Comparison of ENCODE assay signal across 17 cellular contexts in genomic region chr2:12313445-12314118, GRCh38.
DNase-seq lines count a peak whose midpoint lies in the region; ATAC-seq and TF ChIP-seq lines count a peak whose summit lies in the region.
"Had no signal": no experiment of that assay in that cellular context is flagged by ENCODE, and none has a peak within 500 bp of the region (broad histone marks: within the 10 kb centered on the region; RNA-seq: fewer than 3 reads in every experiment).

No MANE protein-coding gene starts in this region.

- H3K27me3 Mint-ChIP-seq in CD4-positive, alpha-beta T cell = no peaks in the 10 kb centered on the region
- no peaks in the 10 kb centered on the region for H3K27me3 Mint-ChIP-seq in naive thymus-derived CD8-positive, alpha-beta T cell

- H3K27ac ChIP-seq in CD4-positive, alpha-beta T cell (ENCODE audit: low read depth, low read length) = no peak overlapping the region
- no peak overlapping the region; the same call in 1 of the 2 replicates for H3K27ac ChIP-seq in HEK293 (ENCODE audit: extremely low read depth, low read depth, low read length)
- H3K27ac ChIP-seq: C4-2B, SJCRH30, uterus had no signal

- H3K4me1 Mint-ChIP-seq in CD4-positive, alpha-beta T cell (ENCODE audit: low read depth) = peaks cover 49% of the 10 kb centered on the region
- H3K4me1 Mint-ChIP-seq in naive thymus-derived CD8-positive, alpha-beta T cell = peaks cover 24 to 55% (median 45%) of the 10 kb centered on the region in 4 donors

- TF ChIP-seq CTCF in CD4-positive, alpha-beta T cell (IDR thresholded peaks at IDR 0.05) = no peak
- no peak for TF ChIP-seq CTCF in HEK293 (tag by site-specific recombination; IDR thresholded peaks at IDR 0.05)
- no peak for TF ChIP-seq CTCF in GM10266 (IDR thresholded peaks at IDR 0.05; ENCODE audit: control insufficient read depth, insufficient read depth, low read depth, missing control alignments)

- peak; percentile 34 for ATAC-seq in CD4-positive, alpha-beta T cell (ENCODE audit: poor library complexity)
- peak; percentile 49 to 75 for ATAC-seq in naive thymus-derived CD8-positive, alpha-beta T cell
- no peak for ATAC-seq in HG02884 (IDR thresholded peaks at IDR 0.05; ENCODE audit: unreplicated experiment)

- CTCF ChIA-PET in CD4-positive, alpha-beta T cell (lab: Charles Lee) = interaction anchor here (0.6 to 1.2 kb wide), 2 partner anchors 21 to 296 kb away, joined by 3 read pairs; no protein-coding TSS in a partner anchor
- CTCF ChIA-PET in HEK293 (lab: Yijun Ruan, JAX) = interaction anchor here (1.1 kb wide), 1 partner anchor 404 kb away, joined by 3 read pairs; no protein-coding TSS in a partner anchor

- no peak overlapping the region for H3K4me3 Mint-ChIP-seq in CD4-positive, alpha-beta T cell
- peak overlapping the region in 4 of 10 donors; percentile 11 to 19 (median 14) for H3K4me3 Mint-ChIP-seq in naive thymus-derived CD8-positive, alpha-beta T cell

- H3K27ac Mint-ChIP-seq in CD4-positive, alpha-beta T cell = no peak overlapping the region
- peak overlapping the region in 9 of 10 donors; percentile 3 to 78 (median 58) for H3K27ac Mint-ChIP-seq in naive thymus-derived CD8-positive, alpha-beta T cell
- H3K27ac Mint-ChIP-seq: progenitor cell of endocrine pancreas had no signal

- POLR2A ChIA-PET in CD4-positive, alpha-beta T cell (lab: Charles Lee) = interaction anchor here (0.6 to 1.8 kb wide), 4 partner anchors 11 to 144 kb away, joined by 3 to 6 read pairs (median 4); no protein-coding TSS in a partner anchor
- POLR2A ChIA-PET in HEK293 (lab: Yijun Ruan, JAX) = no interaction called here
- POLR2A ChIA-PET in naive thymus-derived CD8-positive, alpha-beta T cell (lab: Charles Lee) = interaction anchor here (1.0 kb wide), 1 partner anchor 11 kb away, joined by 5 read pairs; no protein-coding TSS in a partner anchor

- peaks cover 22% of the 10 kb centered on the region for H3K4me1 ChIP-seq in HEK293 (ENCODE audit: control insufficient read depth, insufficient read depth, low read length)
- H3K4me1 ChIP-seq: uterus had no signal

- H3K27me3 ChIP-seq in CD4-positive, alpha-beta T cell (ENCODE audit: control insufficient read depth, insufficient read depth, low read length) = no peaks in the 10 kb centered on the region
- H3K27me3 ChIP-seq: SJCRH30, uterus had no signal

- H3K4me3 ChIP-seq in HEK293 (ENCODE audit: low read depth, low read length) = no peak overlapping the region
- H3K4me3 ChIP-seq: SJCRH30, uterus had no signal

- no peaks in the 10 kb centered on the region for H3K36me3 Mint-ChIP-seq in CD4-positive, alpha-beta T cell (ENCODE audit: low read depth)
- H3K36me3 Mint-ChIP-seq in naive thymus-derived CD8-positive, alpha-beta T cell = no peaks in the 10 kb centered on the region

- intact Hi-C loops in CD4-positive, alpha-beta T cell (cut with DNase I, micrococcal nuclease) = no loop called here

- H3K9me3 Mint-ChIP-seq in CD4-positive, alpha-beta T cell = peaks cover 4% of the 10 kb centered on the region
- peaks cover 0 to 2% (median 0%) of the 10 kb centered on the region in 9 donors for H3K9me3 Mint-ChIP-seq in naive thymus-derived CD8-positive, alpha-beta T cell
- H3K9me3 Mint-ChIP-seq: H9 had no signal

- H3K9me3 ChIP-seq in CD4-positive, alpha-beta T cell (ENCODE audit: control insufficient read depth, low read length) = no peaks in the 10 kb centered on the region
- no peaks in the 10 kb centered on the region for H3K9me3 ChIP-seq in HEK293 (ENCODE audit: control insufficient read depth, insufficient read depth, low read depth, low read length)
- H3K9me3 ChIP-seq: SJCRH30, uterus had no signal

- no peaks in the 10 kb centered on the region for H3K36me3 ChIP-seq in HEK293 (ENCODE audit: control insufficient read depth in 2 of 2, insufficient read depth in 1 of 2, low read length in 2 of 2)
- H3K36me3 ChIP-seq: SJCRH30, uterus had no signal

- no peak for DNase-seq in CD4-positive, alpha-beta T cell
- DNase-seq in cerebellum (ENCODE audit: low spot score) (peak; percentile 5), SKM-1 treated with dmso at 0.1 percent for 144 hours (lab: John Stamatoyannopoulos, UW; ENCODE audit: unreplicated experiment) (no peak), GM10266 (ENCODE audit: extremely low spot score) (no peak)
- peak in 2 of 10 donors; percentile 14 to 37 for DNase-seq in naive thymus-derived CD8-positive, alpha-beta T cell
- DNase-seq: activated naive CD4-positive, alpha-beta T cell treated with anti-CD3 and anti-CD28 coated beads, Interleukin-2, amount 50 U/mL, for 16 hours; caudate nucleus; DMS79; islet precursor cell; SJCRH30; stimulated activated CD4-positive, alpha-beta T cell treated with anti-CD3 and anti-CD28 coated beads, Interleukin-12 subunit alpha, Interleukin-12 subunit beta, amount 100 ng/mL, for 4 hours; uterus had no signal

TF ChIP-seq in HEK293, 187 proteins besides CTCF, POLR2A, EP300 and RAD21:
- TF ChIP-seq ZFP3 (tag by site-specific recombination; IDR thresholded peaks at IDR 0.05; ENCODE audit: low read depth) (no peak), SALL2 (tag by site-specific recombination; IDR thresholded peaks at IDR 0.05; ENCODE audit: borderline replicate concordance) (no peak), MZF1 (tag by site-specific recombination; IDR thresholded peaks at IDR 0.05; ENCODE audit: borderline replicate concordance) (peak; percentile 58; the same call in 1 of the 2 replicates), GLI4 (tag by site-specific recombination; IDR thresholded peaks at IDR 0.05) (no peak), ZNF518A (tag by site-specific recombination; conservative IDR thresholded peaks at IDR 0.05; ENCODE audit: low read depth) (no peak)
